In the genomic region with DNA sequence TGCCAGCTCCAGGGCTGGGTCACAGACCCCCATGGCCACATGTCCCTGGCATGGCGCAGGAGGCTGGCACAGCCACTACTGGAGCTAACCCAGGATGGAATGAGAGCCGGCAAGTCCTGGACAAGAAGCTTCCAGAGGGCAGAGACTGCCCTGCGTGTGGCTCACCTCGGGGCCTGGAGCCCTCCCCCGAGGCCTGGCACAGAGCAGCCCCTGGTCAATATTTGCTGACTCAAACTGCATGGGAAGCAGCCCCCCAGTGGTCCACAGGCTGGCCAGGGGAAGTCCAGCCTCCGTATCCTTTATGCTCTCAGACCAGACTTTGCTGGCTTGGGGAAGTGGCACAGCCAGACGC, we compare ENCODE assay signal across 1 cellular context.
TF ChIP-seq lines count a peak whose summit lies in the region.

No MANE protein-coding gene starts in this region.

TF ChIP-seq in IMR-90, 13 proteins besides CTCF, POLR2A, EP300 and RAD21 (continued from another document):
- TF ChIP-seq, protein P1, sequence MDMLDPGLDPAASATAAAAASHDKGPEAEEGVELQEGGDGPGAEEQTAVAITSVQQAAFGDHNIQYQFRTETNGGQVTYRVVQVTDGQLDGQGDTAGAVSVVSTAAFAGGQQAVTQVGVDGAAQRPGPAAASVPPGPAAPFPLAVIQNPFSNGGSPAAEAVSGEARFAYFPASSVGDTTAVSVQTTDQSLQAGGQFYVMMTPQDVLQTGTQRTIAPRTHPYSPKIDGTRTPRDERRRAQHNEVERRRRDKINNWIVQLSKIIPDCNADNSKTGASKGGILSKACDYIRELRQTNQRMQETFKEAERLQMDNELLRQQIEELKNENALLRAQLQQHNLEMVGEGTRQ (IDR thresholded peaks at IDR 0.05; ENCODE audit: low read depth, low read length) = no peak
TF ChIP-seq in IMR-90: peak in this region for 0.
